ENCODE assay signal across 1 cellular context in the genomic region with DNA sequence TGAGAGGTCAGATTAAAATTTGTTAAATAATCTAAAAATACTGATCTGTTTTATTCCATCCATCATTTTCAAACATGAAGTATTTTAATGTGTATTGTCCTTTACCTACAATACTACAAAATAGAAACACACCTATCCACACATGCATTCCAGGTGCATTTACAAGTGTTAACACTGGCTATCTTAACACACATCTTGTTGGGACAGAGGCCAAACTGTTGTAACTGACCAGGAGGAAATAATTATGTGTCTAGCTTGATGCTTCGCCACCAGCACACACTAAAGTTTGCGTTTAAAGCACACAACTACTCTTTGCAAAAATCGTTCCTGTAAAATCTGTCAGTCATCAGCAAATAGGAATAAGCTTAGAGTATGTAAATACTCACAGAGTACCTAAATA.
TF ChIP-seq lines count a peak whose summit lies in the region.

No MANE protein-coding gene starts in this region.

TF ChIP-seq in HepG2, 621 proteins besides CTCF, POLR2A, EP300 and RAD21 (continued from another document):
- TF ChIP-seq KMT2B (CRISPR knock-in tag; IDR thresholded peaks at IDR 0.05) = no peak
- TF ChIP-seq ARID5B (CRISPR knock-in tag; IDR thresholded peaks at IDR 0.05) = no peak
- peak; percentile 32 for TF ChIP-seq TEAD3 (CRISPR knock-in tag; optimal IDR thresholded peaks at IDR 0.05; ENCODE audit: borderline replicate concordance)
- TF ChIP-seq, protein P1, sequence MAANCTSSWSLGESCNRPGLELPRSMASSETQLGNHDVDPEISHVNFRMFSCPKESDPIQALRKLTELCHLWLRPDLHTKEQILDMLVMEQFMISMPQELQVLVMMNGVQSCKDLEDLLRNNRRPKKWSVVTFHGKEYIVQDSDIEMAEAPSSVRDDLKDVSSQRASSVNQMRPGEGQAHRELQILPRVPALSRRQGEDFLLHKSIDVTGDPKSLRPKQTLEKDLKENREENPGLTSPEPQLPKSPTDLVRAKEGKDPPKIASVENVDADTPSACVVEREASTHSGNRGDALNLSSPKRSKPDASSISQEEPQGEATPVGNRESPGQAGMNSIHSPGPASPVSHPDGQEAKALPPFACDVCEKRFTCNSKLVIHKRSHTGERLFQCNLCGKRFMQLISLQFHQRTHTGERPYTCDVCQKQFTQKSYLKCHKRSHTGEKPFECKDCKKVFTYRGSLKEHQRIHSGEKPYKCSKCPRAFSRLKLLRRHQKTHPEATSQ (CRISPR knock-in tag; IDR thresholded peaks at IDR 0.05; ENCODE audit: borderline replicate concordance) = no peak
- TF ChIP-seq ZNF646 (CRISPR knock-in tag; IDR thresholded peaks at IDR 0.05) = peak; percentile 56; the same call in 1 of the 2 replicates
- TF ChIP-seq CEBPG (CRISPR knock-in tag; IDR thresholded peaks at IDR 0.05) = 0 out of 2 replicates have a peak, but pooled peaks have one; percentile 11
